ENCODE assay signal across 1 cellular context in the genomic region with DNA sequence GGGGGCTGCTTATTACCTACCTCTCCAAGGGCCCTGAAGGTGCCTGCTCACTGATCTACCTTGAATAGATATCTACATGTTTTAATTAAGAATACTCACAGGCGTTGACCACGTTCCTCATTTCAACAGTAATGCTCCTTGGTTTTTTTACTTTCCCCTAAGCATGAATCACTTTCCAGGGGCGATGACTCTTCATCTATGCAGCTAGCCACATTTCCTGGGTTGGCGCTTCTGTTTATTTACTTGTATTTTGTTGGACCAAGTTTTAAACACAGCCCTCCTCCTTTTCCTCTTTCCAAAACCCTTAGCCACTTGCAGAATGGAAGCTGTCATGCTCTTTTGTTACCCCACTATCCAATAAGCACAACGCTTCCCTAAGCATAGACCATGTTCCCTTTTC.
TF ChIP-seq lines count a peak whose summit lies in the region.

No MANE protein-coding gene starts in this region.

TF ChIP-seq in IMR-90, 13 proteins besides CTCF, POLR2A, EP300 and RAD21:
- TF ChIP-seq CHD1 (IDR thresholded peaks at IDR 0.05; ENCODE audit: low read depth, low read length) (no peak), FOS (IDR thresholded peaks at IDR 0.05; ENCODE audit: low read depth, low read length) (peak; percentile 62; the same call in 1 of the 2 replicates)
